In the genomic region with DNA sequence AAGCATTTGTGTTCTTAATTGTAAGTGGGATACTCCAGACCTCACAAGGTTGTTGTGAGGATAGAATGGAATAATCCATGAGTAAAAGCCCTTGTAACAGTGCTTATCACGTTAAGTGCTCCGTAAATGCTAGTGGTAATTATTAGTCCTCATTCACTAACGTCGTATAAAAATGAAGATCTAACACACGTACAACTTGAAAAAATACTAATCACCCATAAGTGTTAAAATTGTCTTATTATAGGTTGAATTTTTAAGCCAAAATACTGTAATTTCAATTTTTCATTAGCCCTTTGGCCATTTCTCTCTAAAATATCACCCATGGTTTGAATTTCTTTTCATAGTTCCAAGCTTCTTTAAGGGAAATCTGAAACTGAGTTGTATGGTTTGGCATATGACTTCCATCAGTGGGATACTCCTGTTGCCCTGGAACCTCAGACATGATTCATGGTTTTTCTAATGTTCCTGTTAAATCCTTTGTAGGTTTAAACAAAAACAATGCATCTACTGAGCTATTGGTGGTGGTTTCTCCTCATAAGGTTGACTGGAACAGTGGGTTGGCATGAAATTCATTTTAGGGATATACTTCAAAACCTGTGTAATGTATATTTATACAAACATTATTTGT, we compare ENCODE assay signal across 1 cellular context.
TF ChIP-seq lines count a peak whose summit lies in the region.

No MANE protein-coding gene starts in this region.

TF ChIP-seq in SK-N-SH, 30 proteins besides CTCF, POLR2A, EP300 and RAD21 (continued from another document):
- TF ChIP-seq, protein P1, sequence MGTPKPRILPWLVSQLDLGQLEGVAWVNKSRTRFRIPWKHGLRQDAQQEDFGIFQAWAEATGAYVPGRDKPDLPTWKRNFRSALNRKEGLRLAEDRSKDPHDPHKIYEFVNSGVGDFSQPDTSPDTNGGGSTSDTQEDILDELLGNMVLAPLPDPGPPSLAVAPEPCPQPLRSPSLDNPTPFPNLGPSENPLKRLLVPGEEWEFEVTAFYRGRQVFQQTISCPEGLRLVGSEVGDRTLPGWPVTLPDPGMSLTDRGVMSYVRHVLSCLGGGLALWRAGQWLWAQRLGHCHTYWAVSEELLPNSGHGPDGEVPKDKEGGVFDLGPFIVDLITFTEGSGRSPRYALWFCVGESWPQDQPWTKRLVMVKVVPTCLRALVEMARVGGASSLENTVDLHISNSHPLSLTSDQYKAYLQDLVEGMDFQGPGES (IDR thresholded peaks at IDR 0.05; ENCODE audit: low read depth, low read length), result no peak
- TF ChIP-seq RFX5 (IDR thresholded peaks at IDR 0.05; ENCODE audit: low read length) (no peak), JUND (IDR thresholded peaks at IDR 0.05) (no peak), CHD2 (IDR thresholded peaks at IDR 0.05; ENCODE audit: low read length, partially characterized antibody) (no peak), FOSL2 (IDR thresholded peaks at IDR 0.05; ENCODE audit: borderline replicate concordance, low read depth) (no peak)
- TF ChIP-seq, protein P2, sequence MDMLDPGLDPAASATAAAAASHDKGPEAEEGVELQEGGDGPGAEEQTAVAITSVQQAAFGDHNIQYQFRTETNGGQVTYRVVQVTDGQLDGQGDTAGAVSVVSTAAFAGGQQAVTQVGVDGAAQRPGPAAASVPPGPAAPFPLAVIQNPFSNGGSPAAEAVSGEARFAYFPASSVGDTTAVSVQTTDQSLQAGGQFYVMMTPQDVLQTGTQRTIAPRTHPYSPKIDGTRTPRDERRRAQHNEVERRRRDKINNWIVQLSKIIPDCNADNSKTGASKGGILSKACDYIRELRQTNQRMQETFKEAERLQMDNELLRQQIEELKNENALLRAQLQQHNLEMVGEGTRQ (IDR thresholded peaks at IDR 0.05; ENCODE audit: borderline replicate concordance, low read depth, low read length), result no peak
- TF ChIP-seq, protein P3, sequence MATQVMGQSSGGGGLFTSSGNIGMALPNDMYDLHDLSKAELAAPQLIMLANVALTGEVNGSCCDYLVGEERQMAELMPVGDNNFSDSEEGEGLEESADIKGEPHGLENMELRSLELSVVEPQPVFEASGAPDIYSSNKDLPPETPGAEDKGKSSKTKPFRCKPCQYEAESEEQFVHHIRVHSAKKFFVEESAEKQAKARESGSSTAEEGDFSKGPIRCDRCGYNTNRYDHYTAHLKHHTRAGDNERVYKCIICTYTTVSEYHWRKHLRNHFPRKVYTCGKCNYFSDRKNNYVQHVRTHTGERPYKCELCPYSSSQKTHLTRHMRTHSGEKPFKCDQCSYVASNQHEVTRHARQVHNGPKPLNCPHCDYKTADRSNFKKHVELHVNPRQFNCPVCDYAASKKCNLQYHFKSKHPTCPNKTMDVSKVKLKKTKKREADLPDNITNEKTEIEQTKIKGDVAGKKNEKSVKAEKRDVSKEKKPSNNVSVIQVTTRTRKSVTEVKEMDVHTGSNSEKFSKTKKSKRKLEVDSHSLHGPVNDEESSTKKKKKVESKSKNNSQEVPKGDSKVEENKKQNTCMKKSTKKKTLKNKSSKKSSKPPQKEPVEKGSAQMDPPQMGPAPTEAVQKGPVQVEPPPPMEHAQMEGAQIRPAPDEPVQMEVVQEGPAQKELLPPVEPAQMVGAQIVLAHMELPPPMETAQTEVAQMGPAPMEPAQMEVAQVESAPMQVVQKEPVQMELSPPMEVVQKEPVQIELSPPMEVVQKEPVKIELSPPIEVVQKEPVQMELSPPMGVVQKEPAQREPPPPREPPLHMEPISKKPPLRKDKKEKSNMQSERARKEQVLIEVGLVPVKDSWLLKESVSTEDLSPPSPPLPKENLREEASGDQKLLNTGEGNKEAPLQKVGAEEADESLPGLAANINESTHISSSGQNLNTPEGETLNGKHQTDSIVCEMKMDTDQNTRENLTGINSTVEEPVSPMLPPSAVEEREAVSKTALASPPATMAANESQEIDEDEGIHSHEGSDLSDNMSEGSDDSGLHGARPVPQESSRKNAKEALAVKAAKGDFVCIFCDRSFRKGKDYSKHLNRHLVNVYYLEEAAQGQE (IDR thresholded peaks at IDR 0.05; ENCODE audit: low read depth, low read length), result no peak
- TF ChIP-seq, protein P4, sequence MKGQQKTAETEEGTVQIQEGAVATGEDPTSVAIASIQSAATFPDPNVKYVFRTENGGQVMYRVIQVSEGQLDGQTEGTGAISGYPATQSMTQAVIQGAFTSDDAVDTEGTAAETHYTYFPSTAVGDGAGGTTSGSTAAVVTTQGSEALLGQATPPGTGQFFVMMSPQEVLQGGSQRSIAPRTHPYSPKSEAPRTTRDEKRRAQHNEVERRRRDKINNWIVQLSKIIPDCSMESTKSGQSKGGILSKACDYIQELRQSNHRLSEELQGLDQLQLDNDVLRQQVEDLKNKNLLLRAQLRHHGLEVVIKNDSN (IDR thresholded peaks at IDR 0.05; ENCODE audit: borderline replicate concordance, low read depth), result no peak
